1 cellular context compared by ENCODE assay signal in the genomic region with DNA sequence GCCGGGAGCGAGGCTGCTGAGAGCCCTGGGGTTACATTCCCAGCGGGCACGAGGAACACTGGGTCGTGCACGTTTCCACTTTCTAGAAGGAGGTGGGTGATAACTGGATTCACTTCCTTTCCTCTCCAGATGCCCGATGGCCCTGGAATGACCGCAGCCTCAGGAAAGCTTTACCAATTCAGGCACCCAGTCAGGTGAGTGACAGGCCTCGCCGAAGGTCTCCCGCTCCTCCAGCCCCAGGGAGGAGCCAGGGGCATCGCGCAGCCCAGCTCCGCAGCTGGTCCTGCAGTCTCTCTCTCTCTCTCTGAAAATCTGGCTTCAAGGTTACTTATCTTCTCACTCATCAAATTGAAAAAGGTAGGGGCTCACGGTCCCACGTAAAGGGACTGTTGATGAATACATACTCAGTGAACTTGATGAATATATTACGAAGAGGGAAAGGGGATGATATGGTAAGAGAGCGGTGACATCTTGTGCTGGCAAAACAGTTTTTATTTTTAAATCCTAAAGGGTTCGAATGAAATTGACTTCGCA.
TF ChIP-seq lines count a peak whose summit lies in the region.

No MANE protein-coding gene starts in this region.

TF ChIP-seq in H1, 55 proteins besides CTCF, POLR2A, EP300 and RAD21 (continued from another document):
- TF ChIP-seq ASH2L (IDR thresholded peaks at IDR 0.05; ENCODE audit: low read length) (peak; percentile 12), ATF2 (IDR thresholded peaks at IDR 0.05; ENCODE audit: low read length) (no peak), E2F6 (IDR thresholded peaks at IDR 0.05) (peak; percentile 60), MAX (IDR thresholded peaks at IDR 0.05) (peak; percentile 57; the same call in 1 of the 2 replicates), TBP (IDR thresholded peaks at IDR 0.05; ENCODE audit: low read depth, low read length) (0 out of 2 replicates have a peak, but pooled peaks have one; percentile 15), RFX5 (IDR thresholded peaks at IDR 0.05; ENCODE audit: borderline replicate concordance, low read depth, low read length) (no peak), SAP30 (IDR thresholded peaks at IDR 0.05; ENCODE audit: insufficient read depth, insufficient replicate concordance, low read length) (peak; percentile 31), SIX5 (IDR thresholded peaks at IDR 0.05; ENCODE audit: low read depth, low read length) (no peak)
